Comparison of ENCODE assay signal across 9 cellular contexts in the genomic region with DNA sequence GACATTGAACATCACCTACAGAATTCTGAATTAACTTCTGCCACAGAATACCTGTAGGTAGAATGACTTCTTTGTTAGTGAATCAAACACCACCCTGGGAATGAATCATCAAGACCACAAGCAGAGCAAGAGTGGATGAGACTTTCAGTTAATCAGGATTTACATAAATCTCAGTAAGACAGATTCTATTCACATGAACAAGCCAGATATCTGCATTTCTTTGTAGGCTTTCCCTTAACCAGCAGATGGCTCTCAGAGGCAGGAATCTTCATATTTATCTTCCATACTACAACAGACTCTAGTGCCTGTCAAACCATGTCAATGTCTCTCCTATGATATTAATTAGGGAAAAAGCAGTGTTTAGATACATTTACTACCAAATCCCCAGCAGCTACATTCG.
A peak's percentile ranks its signal among the peaks of the same experiment; 100 is the strongest.
DNase-seq lines count a peak whose midpoint lies in the region; ATAC-seq and TF ChIP-seq lines count a peak whose summit lies in the region.
"Had no signal": no experiment of that assay in that cellular context is flagged by ENCODE, and none has a peak within 500 bp of the region (broad histone marks: within the 10 kb centered on the region; RNA-seq: fewer than 3 reads in every experiment).

No MANE protein-coding gene starts in this region.

- no TSS peak for BruUV-seq in PC-9 (replicated peaks; lab: Mats Ljungman, UMichigan)

- in situ Hi-C loops in GM13976 (cut with MboI; ENCODE audit: low sequenced_read_pairs, unreplicated experiment), result loop anchor here (25.0 kb wide), 1 partner anchor 910 kb away; no protein-coding TSS in a partner anchor

- H3K9me3 ChIP-seq in AG04450 (ENCODE audit: control insufficient read depth, insufficient read depth, low read length) (no peaks in the 10 kb centered on the region), PC-9 (ENCODE audit: insufficient read depth, low read depth) (peaks cover 7% of the 10 kb centered on the region; the same call in 1 of the 2 replicates), hepatocyte (ENCODE audit: low read depth) (no peaks in the 10 kb centered on the region)

- peak; percentile 94 for ATAC-seq in HG02840 (IDR thresholded peaks at IDR 0.05; ENCODE audit: low FRiP score, unreplicated experiment)
- ATAC-seq: K562 had no signal

- H3K27ac ChIP-seq in AG04450 (ENCODE audit: low read depth, low read length) (no peak overlapping the region), PC-9 (no peak overlapping the region), hepatocyte (no peak overlapping the region)

- POLR2A ChIA-PET in AG04450 (lab: Yijun Ruan, JAX), result no interaction called here
- POLR2A ChIA-PET in PC-9 (lab: Charles Lee; ENCODE audit: unreplicated experiment), result no interaction called here

- H3K36me3 ChIP-seq in PC-9 (ENCODE audit: low read depth) (no peaks in the 10 kb centered on the region), hepatocyte (replicated peaks; ENCODE audit: insufficient read depth, low read depth) (no peaks in the 10 kb centered on the region)

- H3K9me2 ChIP-seq in PC-9 (ENCODE audit: insufficient read depth) (no peaks in the 10 kb centered on the region), hepatocyte (replicated peaks; ENCODE audit: insufficient read depth) (no peaks in the 10 kb centered on the region)

- DNase-seq in AG04450 (ENCODE audit: low read depth, low spot score) (peak; percentile 8), GM13976 (ENCODE audit: low spot score) (peak; percentile 29), PC-9 (peak in 1 of 2 experiments; percentile 66), hepatocyte (ENCODE audit: low spot score) (peak; percentile 38), NCI-H128 (lab: John Stamatoyannopoulos, UW; ENCODE audit: unreplicated experiment) (no peak), T-helper 9 cell (no peak), globus pallidus (ENCODE audit: low spot score) (no peak)

- no peaks in the 10 kb centered on the region for H3K79me2 ChIP-seq in PC-9 (ENCODE audit: low read depth)
- H3K79me2 ChIP-seq in hepatocyte, result no peaks in the 10 kb centered on the region

- WGBS in hepatocyte (ENCODE audit: low lambda C conversion rate, missing lambda C conversion rate), result 30% methylated on average over 1 of the region's 1 CpG

- intact Hi-C loops in PC-9 (cut with micrococcal nuclease; ENCODE audit: unreplicated experiment), result loop anchor here (1.0 kb wide), 1 partner anchor 1497 kb away; no protein-coding TSS in a partner anchor

- CTCF ChIA-PET in AG04450 (lab: Charles Lee), result interaction anchor here (0.6 to 2.5 kb wide), 8 partner anchors 13 to 1536 kb away, joined by 3 to 12 read pairs (median 4); no protein-coding TSS in a partner anchor
- CTCF ChIA-PET in PC-9 (lab: Charles Lee), result interaction anchor here (0.7 to 0.8 kb wide), 2 partner anchors 564 to 1536 kb away, joined by 3 read pairs; no protein-coding TSS in a partner anchor

- H3K27me3 ChIP-seq in AG04450 (ENCODE audit: control insufficient read depth, insufficient read depth, low read length), result no peaks in the 10 kb centered on the region
- H3K27me3 ChIP-seq in PC-9 (ENCODE audit: insufficient read depth, low read depth), result no peaks in the 10 kb centered on the region
- H3K27me3 ChIP-seq in hepatocyte, result no peaks in the 10 kb centered on the region

- H3K4me2 ChIP-seq in PC-9 (0 out of 2 replicates have a peak overlapping the region, but pooled peaks have one; percentile 18), hepatocyte (no peak overlapping the region)

- H3K4me3 ChIP-seq in AG04450 (ENCODE audit: low read depth, low read length), result no peak overlapping the region
- no peak overlapping the region for H3K4me3 ChIP-seq in PC-9
- H3K4me3 ChIP-seq in hepatocyte, result no peak overlapping the region
- H3K4me3 ChIP-seq: K562 had no signal

- H3K4me1 ChIP-seq in PC-9 (replicated peaks; ENCODE audit: insufficient read depth) (no peaks in the 10 kb centered on the region; the same call in 1 of the 2 replicates), hepatocyte (ENCODE audit: insufficient read depth) (peaks cover 4% of the 10 kb centered on the region)

- H3F3A ChIP-seq in PC-9 (ENCODE audit: insufficient read depth, low read depth), result no peaks in the 10 kb centered on the region

- TF ChIP-seq CTCF in AG04450 (IDR thresholded peaks at IDR 0.05; ENCODE audit: low read depth, low read length) (peak; percentile 58), GM13976 (IDR thresholded peaks at IDR 0.05; ENCODE audit: borderline replicate concordance, control extremely low read depth, extremely low read depth, insufficient read depth, missing control alignments) (no peak), PC-9 (conservative IDR thresholded peaks at IDR 0.05) (no peak; the same call in 1 of the 2 replicates), hepatocyte (IDR thresholded peaks at IDR 0.05; ENCODE audit: poor library complexity) (peak; percentile 49)

- H4K20me1 ChIP-seq in PC-9 (ENCODE audit: insufficient read depth) (no peaks in the 10 kb centered on the region), hepatocyte (ENCODE audit: insufficient read depth, poor library complexity, severe bottlenecking) (no peaks in the 10 kb centered on the region)

- H2AFZ ChIP-seq in PC-9 (no peak overlapping the region), hepatocyte (no peak overlapping the region)

Comparison
In these comparisons a context has a peak if more than half of its experiments do, and no peak if none do; other contexts are left out.
1. DNase-seq: peak in AG04450 (single experiment), GM13976 (single experiment) and hepatocyte (single experiment); none in NCI-H128 (single experiment), T-helper 9 cell (single experiment) and globus pallidus (single experiment).
2. CTCF ChIP-seq: peak in AG04450 (single experiment) and hepatocyte (single experiment); none in GM13976 (single experiment) and PC-9 (single experiment).